15 cellular contexts compared by ENCODE assay signal in the genomic region with DNA sequence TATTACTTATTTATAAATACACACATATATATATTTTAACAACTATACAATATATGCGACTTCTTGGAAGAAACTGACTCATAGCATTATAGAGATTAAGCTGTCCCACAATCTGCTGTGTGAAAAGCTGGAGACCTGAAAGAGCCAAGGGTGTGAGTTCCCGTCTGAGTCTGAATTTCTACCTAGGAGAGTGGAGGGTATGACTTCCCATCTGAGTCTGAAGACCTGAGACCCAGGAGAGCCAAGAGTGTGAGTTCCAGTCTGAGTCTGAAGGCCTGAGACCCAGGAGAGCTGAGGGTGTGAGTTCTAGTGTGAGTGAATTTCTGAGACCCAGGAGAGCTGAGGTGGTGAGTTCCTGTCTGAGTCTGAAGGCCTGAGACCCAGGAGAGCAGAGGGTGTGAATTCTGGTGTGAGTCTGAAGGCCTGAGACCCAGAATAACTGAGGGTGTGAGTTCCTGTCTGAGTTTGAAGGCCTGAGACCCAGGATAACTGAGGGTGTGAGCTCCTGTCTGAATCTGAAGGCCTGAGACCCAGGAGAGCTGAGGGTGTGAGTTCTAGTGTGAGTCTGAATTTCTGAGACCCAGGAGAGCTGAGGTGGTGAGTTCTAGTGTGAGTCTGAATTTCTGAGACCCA. TPM values are rescaled to one million over a fixed set of nuclear protein-coding genes. Genes with fewer than 3 reads are reported as not detected.
DNase-seq lines count a peak whose midpoint lies in the region; ATAC-seq and TF ChIP-seq lines count a peak whose summit lies in the region.
"Had no signal": no experiment of that assay in that cellular context is flagged by ENCODE, and none has a peak within 500 bp of the region (broad histone marks: within the 10 kb centered on the region; RNA-seq: fewer than 3 reads in every experiment).

No MANE protein-coding gene starts in this region.

- ATAC-seq in activated B cell treated with CpG ODN at 0.5 μM for 24 hours (ENCODE audit: low read depth) (no peak), HG03354 (IDR thresholded peaks at IDR 0.05; ENCODE audit: poor library complexity, severe bottlenecking, unreplicated experiment) (no peak)
- ATAC-seq in stimulated activated naive B cell treated with anti-CD40 and anti-IgM and Interleukin-4, amounts not matched to agents 10 μg/mL and 1 μg/mL and 100 μg/mL, for 72 hours (replicated peaks): no peak
- ATAC-seq: left colon had no signal

- peak; percentile 19 for DNase-seq in activated T-cell treated with anti-CD3 and anti-CD28 coated beads, Interleukin-2, amount 50 U/mL, for 24 hours
- no peak for DNase-seq in activated T-cell treated with anti-CD3 and anti-CD28 coated beads for 4 hours
- no peak for DNase-seq in activated B cell treated with CpG ODN at 0.5 μM for 24 hours
- DNase-seq in glutamatergic neuron: no peak
- no peak for DNase-seq in stimulated activated naive B cell treated with anti-CD40 and anti-IgM and Interleukin-4, amounts not matched to agents 10 μg/mL and 1 μg/mL and 100 μg/mL, for 72 hours
- no peak for DNase-seq in MG63
- no peak for DNase-seq in D341Med (ENCODE audit: low spot score)
- DNase-seq: Calu3, hypothalamus, left colon, NCI-H1694, SIG-M5 had no signal

- intact Hi-C loops in activated B cell treated with CpG ODN at 0.5 μM for 24 hours (cut with micrococcal nuclease): no loop called here

- no peaks in the 10 kb centered on the region for H3K36me3 ChIP-seq in MG63
- H3K36me3 ChIP-seq: esophagus muscularis mucosa had no signal

- TF ChIP-seq CTCF in activated B cell treated with CpG ODN at 0.5 μM for 24 hours (IDR thresholded peaks at IDR 0.05): no peak
- no peak for TF ChIP-seq CTCF in glutamatergic neuron (IDR thresholded peaks at IDR 0.05; ENCODE audit: partially characterized antibody, unreplicated experiment)

- CTCF ChIA-PET in activated B cell treated with CpG ODN at 0.5 μM for 24 hours (lab: Charles Lee): no interaction called here

- no peaks in the 10 kb centered on the region for H3K9me3 ChIP-seq in MG63

- no peak overlapping the region for H3K4me3 ChIP-seq in MG63
- H3K4me3 ChIP-seq: esophagus muscularis mucosa had no signal

- no peak overlapping the region for H3K4me3 Mint-ChIP-seq in activated T-cell treated with anti-CD3 and anti-CD28 coated beads, Interleukin-2, amount 50 U/mL, for 24 hours
- peak overlapping the region; percentile 6 for H3K4me3 Mint-ChIP-seq in activated B cell treated with CpG ODN at 0.5 μM for 24 hours
- peak overlapping the region; percentile 41 for H3K4me3 Mint-ChIP-seq in glutamatergic neuron (ENCODE audit: unreplicated experiment)
- peak overlapping the region; percentile 22 to 41 for H3K4me3 Mint-ChIP-seq in stimulated activated naive B cell treated with anti-CD40 and anti-IgM and Interleukin-4, amounts not matched to agents 10 μg/mL and 1 μg/mL and 100 μg/mL, for 72 hours

- no peaks in the 10 kb centered on the region for H3K36me3 Mint-ChIP-seq in activated T-cell treated with anti-CD3 and anti-CD28 coated beads, Interleukin-2, amount 50 U/mL, for 24 hours (ENCODE audit: low read depth)
- H3K36me3 Mint-ChIP-seq in activated B cell treated with CpG ODN at 0.5 μM for 24 hours (ENCODE audit: low read depth) (peaks cover 3% of the 10 kb centered on the region), glutamatergic neuron (ENCODE audit: unreplicated experiment) (peaks cover 8% of the 10 kb centered on the region)
- peaks cover 5 to 20% of the 10 kb centered on the region in 2 donors for H3K36me3 Mint-ChIP-seq in stimulated activated naive B cell treated with anti-CD40 and anti-IgM and Interleukin-4, amounts not matched to agents 10 μg/mL and 1 μg/mL and 100 μg/mL, for 72 hours

- H3K4me1 Mint-ChIP-seq in activated T-cell treated with anti-CD3 and anti-CD28 coated beads, Interleukin-2, amount 50 U/mL, for 24 hours (ENCODE audit: low read depth): peaks cover 16% of the 10 kb centered on the region
- H3K4me1 Mint-ChIP-seq in activated B cell treated with CpG ODN at 0.5 μM for 24 hours (peaks cover 41% of the 10 kb centered on the region), glutamatergic neuron (ENCODE audit: low read depth, unreplicated experiment) (no peaks in the 10 kb centered on the region)
- H3K4me1 Mint-ChIP-seq in stimulated activated naive B cell treated with anti-CD40 and anti-IgM and Interleukin-4, amounts not matched to agents 10 μg/mL and 1 μg/mL and 100 μg/mL, for 72 hours: peaks cover 26 to 54% of the 10 kb centered on the region in 2 donors

- POLR2A ChIA-PET in activated B cell treated with CpG ODN at 0.5 μM for 24 hours (lab: Charles Lee): no interaction called here

- no peaks in the 10 kb centered on the region for H3K9me3 Mint-ChIP-seq in activated T-cell treated with anti-CD3 and anti-CD28 coated beads, Interleukin-2, amount 50 U/mL, for 24 hours
- H3K9me3 Mint-ChIP-seq in activated B cell treated with CpG ODN at 0.5 μM for 24 hours: peaks cover 3% of the 10 kb centered on the region
- peaks cover 10% of the 10 kb centered on the region for H3K9me3 Mint-ChIP-seq in glutamatergic neuron (ENCODE audit: unreplicated experiment)
- peaks cover 3 to 5% of the 10 kb centered on the region in 2 donors for H3K9me3 Mint-ChIP-seq in stimulated activated naive B cell treated with anti-CD40 and anti-IgM and Interleukin-4, amounts not matched to agents 10 μg/mL and 1 μg/mL and 100 μg/mL, for 72 hours

- H3K27ac Mint-ChIP-seq in activated T-cell treated with anti-CD3 and anti-CD28 coated beads, Interleukin-2, amount 50 U/mL, for 24 hours: peak overlapping the region; percentile 83
- H3K27ac Mint-ChIP-seq in activated B cell treated with CpG ODN at 0.5 μM for 24 hours (peak overlapping the region; percentile 93), glutamatergic neuron (ENCODE audit: unreplicated experiment) (no peak overlapping the region)
- peak overlapping the region; percentile 99 for H3K27ac Mint-ChIP-seq in stimulated activated naive B cell treated with anti-CD40 and anti-IgM and Interleukin-4, amounts not matched to agents 10 μg/mL and 1 μg/mL and 100 μg/mL, for 72 hours

- no peaks in the 10 kb centered on the region for H3K27me3 ChIP-seq in MG63
- H3K27me3 ChIP-seq: esophagus muscularis mucosa had no signal

- H3K27me3 Mint-ChIP-seq in activated T-cell treated with anti-CD3 and anti-CD28 coated beads, Interleukin-2, amount 50 U/mL, for 24 hours: no peaks in the 10 kb centered on the region
- H3K27me3 Mint-ChIP-seq in activated B cell treated with CpG ODN at 0.5 μM for 24 hours (no peaks in the 10 kb centered on the region), glutamatergic neuron (ENCODE audit: unreplicated experiment) (peaks cover 3% of the 10 kb centered on the region)
- no peaks in the 10 kb centered on the region for H3K27me3 Mint-ChIP-seq in stimulated activated naive B cell treated with anti-CD40 and anti-IgM and Interleukin-4, amounts not matched to agents 10 μg/mL and 1 μg/mL and 100 μg/mL, for 72 hours

RNA-seq across cellular contexts. Expression of gene P2RY8, which starts 8.9 kb away (rescaled TPM):
- 315 and 332 TPM in 2 replicates for total RNA-seq in activated B cell treated with CpG ODN at 0.5 μM for 24 hours
- total RNA-seq in glutamatergic neuron (ENCODE audit: unreplicated experiment): 2.3 TPM
- total RNA-seq in MG63 (2014; rRNA removed; shearing (Covaris generic); ENCODE audit: low replicate concordance): not detected in 2 replicates
- total RNA-seq: astrocyte, Calu3 had no signal

RNA-seq across cellular contexts. Expression of gene AKAP17A, which starts 45.5 kb away (rescaled TPM):
- total RNA-seq in activated B cell treated with CpG ODN at 0.5 μM for 24 hours (75.7 and 84.7 TPM in 2 replicates), glutamatergic neuron (ENCODE audit: unreplicated experiment) (30.8 TPM)
- total RNA-seq in MG63 (2014; rRNA removed; shearing (Covaris generic); ENCODE audit: low replicate concordance): 63.5 and 73.3 TPM in 2 replicates

Comparison
In these comparisons a context has a peak if more than half of its experiments do, and no peak if none do; other contexts are left out.
1. RNA of gene P2RY8, which starts 8.9 kb away (total RNA-seq): 315 to 332 TPM in activated B cell treated with CpG ODN at 0.5 μM for 24 hours; 2.3 TPM in glutamatergic neuron (single experiment) and not detected in MG63; every median in the first group is over 10 times any median in the second.